12 cellular contexts compared by ENCODE assay signal in genomic region chr12:51070004-51070403, GRCh38. TPM values are rescaled to one million over a fixed set of nuclear protein-coding genes. Genes with fewer than 3 reads are reported as not detected.
A peak's percentile ranks its signal among the peaks of the same experiment; 100 is the strongest.
DNase-seq lines count a peak whose midpoint lies in the region; ATAC-seq and TF ChIP-seq lines count a peak whose summit lies in the region.
"Had no signal": no experiment of that assay in that cellular context is flagged by ENCODE, and none has a peak within 500 bp of the region (broad histone marks: within the 10 kb centered on the region; RNA-seq: fewer than 3 reads in every experiment).

No MANE protein-coding gene starts in this region.

- ATAC-seq in WTC11 (no peak), left lobe of liver (peak; percentile 90), HG03521 (IDR thresholded peaks at IDR 0.05; ENCODE audit: unreplicated experiment) (no peak)

- no peaks in the 10 kb centered on the region for H3K9me3 Mint-ChIP-seq in WTC11

- no peaks in the 10 kb centered on the region for H3K27me3 Mint-ChIP-seq in WTC11 (ENCODE audit: low read depth)

- CTCF ChIA-PET in AG04450 (lab: Charles Lee) (interaction anchor here (0.6 kb wide), 1 partner anchor 1104 kb away, joined by 5 read pairs; no protein-coding TSS in a partner anchor), WTC11 (lab: Charles Lee) (no interaction called here)

- POLR2A ChIA-PET in AG04450 (lab: Yijun Ruan, JAX) (interaction anchor here (3.5 kb wide), 1 partner anchor 13 kb away, joined by 20 read pairs; the partner anchor contains the start of gene CSRNP2), WTC11 (lab: Charles Lee) (no interaction called here)

- H3K27ac ChIP-seq in AG04450 (ENCODE audit: low read depth, low read length) (peak overlapping the region; percentile 57), HL-60 (replicated peaks) (no peak overlapping the region; the same call in 1 of the 2 replicates), thyroid gland (no peak overlapping the region)
- H3K27ac ChIP-seq: esophagus squamous epithelium had no signal

- 92 to 93% methylated on average over 3 of the region's 3 CpGs for WGBS in thyroid gland, 2 donors

- DNase-seq in AG04450 (ENCODE audit: low read depth, low spot score) (no peak), HL-60 (ENCODE audit: low read depth in 1 of 2, low spot score in 1 of 2) (peak; percentile 85 to 87), WTC11 (ENCODE audit: low spot score) (no peak), left lobe of liver (ENCODE audit: low spot score) (peak; percentile 71), thyroid gland (no peak), SW 1271 (lab: John Stamatoyannopoulos, UW) (no peak), HK-2 (ENCODE audit: unreplicated experiment) (no peak)
- DNase-seq: esophagus squamous epithelium, NCI-H1048, nucleus accumbens, T1000 had no signal

- TF ChIP-seq CTCF in AG04450 (IDR thresholded peaks at IDR 0.05; ENCODE audit: low read depth, low read length) (no peak), HL-60 (IDR thresholded peaks at IDR 0.05; ENCODE audit: insufficient read depth, low read length) (no peak), WTC11 (IDR thresholded peaks at IDR 0.05) (no peak), thyroid gland (IDR thresholded peaks at IDR 0.05) (no peak)

- H3K27me3 ChIP-seq in AG04450 (ENCODE audit: control insufficient read depth, insufficient read depth, low read length) (no peaks in the 10 kb centered on the region), HL-60 (ENCODE audit: insufficient read depth, poor library complexity, severe bottlenecking) (no peaks in the 10 kb centered on the region), thyroid gland (no peaks in the 10 kb centered on the region)
- H3K27me3 ChIP-seq: esophagus squamous epithelium had no signal

- H3K9me3 ChIP-seq in AG04450 (ENCODE audit: control insufficient read depth, insufficient read depth, low read length) = no peaks in the 10 kb centered on the region
- no peaks in the 10 kb centered on the region for H3K9me3 ChIP-seq in thyroid gland
- H3K9me3 ChIP-seq: esophagus squamous epithelium had no signal

- no peaks in the 10 kb centered on the region for H3K4me1 Mint-ChIP-seq in WTC11

- no peak overlapping the region for H3K4me3 Mint-ChIP-seq in WTC11

- H3K27ac Mint-ChIP-seq in WTC11 = peak overlapping the region; percentile 10; the same call in 1 of the 2 replicates

- TF ChIP-seq POLR2A in thyroid gland (IDR thresholded peaks at IDR 0.05) = no peak

- no peaks in the 10 kb centered on the region for H3K4me1 ChIP-seq in thyroid gland
- H3K4me1 ChIP-seq: esophagus squamous epithelium had no signal

- H3K4me3 ChIP-seq in AG04450 (ENCODE audit: low read depth, low read length) = no peak overlapping the region
- no peak overlapping the region for H3K4me3 ChIP-seq in HL-60 (replicated peaks; ENCODE audit: insufficient read depth, low read length)
- H3K4me3 ChIP-seq in thyroid gland (replicated peaks in 1 of 3) = no peak overlapping the region
- H3K4me3 ChIP-seq: esophagus squamous epithelium had no signal

- H3K36me3 Mint-ChIP-seq in WTC11 = peaks cover 64% of the 10 kb centered on the region

- intact Hi-C loops in thyroid gland (cut with DNase I) = no loop called here

- peaks cover 44 to 58% of the 10 kb centered on the region in 2 donors for H3K36me3 ChIP-seq in thyroid gland

TF ChIP-seq in WTC11, 78 proteins besides CTCF, POLR2A, EP300 and RAD21:
- TF ChIP-seq, protein P1, sequence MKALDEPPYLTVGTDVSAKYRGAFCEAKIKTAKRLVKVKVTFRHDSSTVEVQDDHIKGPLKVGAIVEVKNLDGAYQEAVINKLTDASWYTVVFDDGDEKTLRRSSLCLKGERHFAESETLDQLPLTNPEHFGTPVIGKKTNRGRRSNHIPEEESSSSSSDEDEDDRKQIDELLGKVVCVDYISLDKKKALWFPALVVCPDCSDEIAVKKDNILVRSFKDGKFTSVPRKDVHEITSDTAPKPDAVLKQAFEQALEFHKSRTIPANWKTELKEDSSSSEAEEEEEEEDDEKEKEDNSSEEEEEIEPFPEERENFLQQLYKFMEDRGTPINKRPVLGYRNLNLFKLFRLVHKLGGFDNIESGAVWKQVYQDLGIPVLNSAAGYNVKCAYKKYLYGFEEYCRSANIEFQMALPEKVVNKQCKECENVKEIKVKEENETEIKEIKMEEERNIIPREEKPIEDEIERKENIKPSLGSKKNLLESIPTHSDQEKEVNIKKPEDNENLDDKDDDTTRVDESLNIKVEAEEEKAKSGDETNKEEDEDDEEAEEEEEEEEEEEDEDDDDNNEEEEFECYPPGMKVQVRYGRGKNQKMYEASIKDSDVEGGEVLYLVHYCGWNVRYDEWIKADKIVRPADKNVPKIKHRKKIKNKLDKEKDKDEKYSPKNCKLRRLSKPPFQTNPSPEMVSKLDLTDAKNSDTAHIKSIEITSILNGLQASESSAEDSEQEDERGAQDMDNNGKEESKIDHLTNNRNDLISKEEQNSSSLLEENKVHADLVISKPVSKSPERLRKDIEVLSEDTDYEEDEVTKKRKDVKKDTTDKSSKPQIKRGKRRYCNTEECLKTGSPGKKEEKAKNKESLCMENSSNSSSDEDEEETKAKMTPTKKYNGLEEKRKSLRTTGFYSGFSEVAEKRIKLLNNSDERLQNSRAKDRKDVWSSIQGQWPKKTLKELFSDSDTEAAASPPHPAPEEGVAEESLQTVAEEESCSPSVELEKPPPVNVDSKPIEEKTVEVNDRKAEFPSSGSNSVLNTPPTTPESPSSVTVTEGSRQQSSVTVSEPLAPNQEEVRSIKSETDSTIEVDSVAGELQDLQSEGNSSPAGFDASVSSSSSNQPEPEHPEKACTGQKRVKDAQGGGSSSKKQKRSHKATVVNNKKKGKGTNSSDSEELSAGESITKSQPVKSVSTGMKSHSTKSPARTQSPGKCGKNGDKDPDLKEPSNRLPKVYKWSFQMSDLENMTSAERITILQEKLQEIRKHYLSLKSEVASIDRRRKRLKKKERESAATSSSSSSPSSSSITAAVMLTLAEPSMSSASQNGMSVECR (CRISPR knock-in tag; IDR thresholded peaks at IDR 0.05; ENCODE audit: borderline replicate concordance) = no peak
- TF ChIP-seq GABPB1 (CRISPR knock-in tag; IDR thresholded peaks at IDR 0.05) = peak; percentile 96

RNA-seq across cellular contexts. Expression of gene CSRNP2, which starts 13.4 kb away (rescaled TPM):
- polyA plus RNA-seq in AG04450 (2011; rRNA removed) = 26.4 and 29.9 TPM in 2 replicates
- 25.1 and 27.5 TPM in 2 replicates for polyA minus RNA-seq in AG04450 (2011; rRNA and poly(A)+ RNA removed)
- total RNA-seq in WTC11 (2021) (33.7 to 36.1 TPM (median 34.2 TPM) in 3 replicates), left lobe of liver (5.7 TPM), thyroid gland (10 to 100 TPM; 21.3 to 35.8 (median 28.9) TPM)

RNA-seq across cellular contexts. Expression of gene LETMD1, which starts 21.9 kb away (rescaled TPM):
- polyA plus RNA-seq in AG04450 (2011; rRNA removed) = 45.1 and 48.1 TPM in 2 replicates
- 31.2 and 37.9 TPM in 2 replicates for polyA minus RNA-seq in AG04450 (2011; rRNA and poly(A)+ RNA removed)
- 43.3 to 45.9 TPM (median 45.8 TPM) in 3 replicates for total RNA-seq in WTC11 (2021)
- 36.6 TPM for total RNA-seq in left lobe of liver
- total RNA-seq in thyroid gland = 100 to 1,000 TPM in 2 of 4 donors, 10 to 100 TPM in 2; 62.9 to 106 (median 86.7) TPM

RNA-seq across cellular contexts. Expression of gene SLC11A2, which starts 43.8 kb away (rescaled TPM):
- polyA plus RNA-seq in AG04450 (2011; rRNA removed) = 83.3 and 91.2 TPM in 2 replicates
- polyA minus RNA-seq in AG04450 (2011; rRNA and poly(A)+ RNA removed) = 121 and 128 TPM in 2 replicates
- 48.6 to 58.0 TPM (median 54.6 TPM) in 3 replicates for total RNA-seq in WTC11 (2021)
- total RNA-seq in left lobe of liver = 31.2 TPM
- total RNA-seq in thyroid gland = 100 to 1,000 TPM; 100 to 163 (median 140) TPM

Comparison
In these comparisons a context has a peak if more than half of its experiments do, and no peak if none do; other contexts are left out.
1. DNase-seq: peak in HL-60 (2 of 2) and left lobe of liver (single experiment); none in AG04450 (single experiment), WTC11 (single experiment), thyroid gland (0 of 2), SW 1271 (0 of 2) and HK-2 (single experiment).